ENCODE assay signal across 8 cellular contexts in genomic region chr2:63588385-63589147, GRCh38. TPM values are rescaled to one million over a fixed set of nuclear protein-coding genes. Genes with fewer than 3 reads are reported as not detected.
DNase-seq lines count a peak whose midpoint lies in the region; ATAC-seq, FAIRE-seq and TF ChIP-seq lines count a peak whose summit lies in the region.

MDH1 (plus strand) TSS chr2:63588963; CDS start chr2:63589044, 81 bp downstream.
WDPCP (minus strand) TSS chr2:63588477; CDS start chr2:63588271, 206 bp downstream.

- WGBS in H1 (ENCODE audit: extremely low coverage in 1 of 2, insufficient coverage in 1 of 2, insufficient read length in 1 of 2, insufficient replicate concordance in 2 of 2, low coverage in 1 of 2, low lambda C conversion rate in 2 of 2, missing lambda C conversion rate in 1 of 2), 2 experiments, result 2% methylated on average over 44 of the region's 44 CpGs; no CpG with 5 or more reads in 1 of the 2 experiments

- TF ChIP-seq CTCF in Caco-2 (IDR thresholded peaks at IDR 0.05; ENCODE audit: insufficient read depth in 1 of 2, low read depth in 1 of 2, low read length in 1 of 2, severe bottlenecking in 1 of 2, unreplicated experiment in 1 of 2), result no peak
- no peak for TF ChIP-seq CTCF in H1 (IDR thresholded peaks at IDR 0.05; ENCODE audit: control extremely low read depth in 1 of 3, insufficient read depth in 1 of 3, low read depth in 1 of 3, low read length in 3 of 3)

- CTCF ChIA-PET in Caco-2 (lab: Charles Lee), result interaction anchor here (0.7 kb wide), 1 partner anchor 30 kb away, joined by 3 read pairs; no protein-coding TSS in a partner anchor
- CTCF ChIA-PET in activated CD8-positive, alpha-beta memory T cell treated with anti-CD3 and anti-CD28 coated beads, Interleukin-2, amount 10 ng/mL, durations not matched to agents 7 days and 5 days (lab: Charles Lee), result interaction anchor here (0.8 to 1.2 kb wide), 4 partner anchors 8 to 272 kb away, joined by 3 read pairs; partner anchors contain the start of gene UGP2
- CTCF ChIA-PET in H1 (lab: Charles Lee; ENCODE audit: partially characterized antibody), result interaction anchor here (0.6 to 1.3 kb wide), 7 partner anchors 12 to 510 kb away, joined by 3 to 4 read pairs (median 3); no protein-coding TSS in a partner anchor

- H3K4me1 Mint-ChIP-seq in Caco-2 (ENCODE audit: low read depth, unreplicated experiment) (peaks cover 11% of the 10 kb centered on the region), memory B cell (peaks cover 15% of the 10 kb centered on the region)
- H3K4me1 Mint-ChIP-seq in activated CD8-positive, alpha-beta memory T cell treated with anti-CD3 and anti-CD28 coated beads, Interleukin-2, amount 10 ng/mL, durations not matched to agents 7 days and 5 days, result peaks cover 39% of the 10 kb centered on the region

- H3K36me3 Mint-ChIP-seq in Caco-2 (ENCODE audit: insufficient read depth, unreplicated experiment), result peaks cover 20% of the 10 kb centered on the region
- peaks cover 10% of the 10 kb centered on the region for H3K36me3 Mint-ChIP-seq in activated CD8-positive, alpha-beta memory T cell treated with anti-CD3 and anti-CD28 coated beads, Interleukin-2, amount 10 ng/mL, durations not matched to agents 7 days and 5 days
- H3K36me3 Mint-ChIP-seq in memory B cell, result peaks cover 2% of the 10 kb centered on the region

- FAIRE-seq in HTR-8/SVneo (lab: Jason Lieb, UNC) (peak; percentile 95), H1 (lab: Jason Lieb, UNC) (peak; percentile 98)

- peaks cover 3% of the 10 kb centered on the region for H3K23me2 ChIP-seq in H1 (ENCODE audit: low read depth, low read length)

- H3K79me1 ChIP-seq in H1 (ENCODE audit: low read depth, low read length), result peaks cover 4% of the 10 kb centered on the region; the same call in 1 of the 2 replicates

- H2BK5ac ChIP-seq in H1 (ENCODE audit: low read depth, low read length), result peak within 1 kb of the TSS; percentile 38; the same call in 1 of the 2 replicates

- no peak within 1 kb of the TSS for H2BK120ac ChIP-seq in H1 (replicated peaks; ENCODE audit: low read depth, low read length)

- peaks cover 0 to 4% of the 10 kb centered on the region in 2 experiments for H4K20me1 ChIP-seq in H1 (replicated peaks in 1 of 2; ENCODE audit: control insufficient read depth in 1 of 2, insufficient read depth in 2 of 2, low read length in 2 of 2)

- no peak within 1 kb of the TSS for H2BK20ac ChIP-seq in H1 (ENCODE audit: low read length)

- TF ChIP-seq RAD21 in H1 (IDR thresholded peaks at IDR 0.05 in 1 of 2, conservative IDR thresholded peaks at IDR 0.05 in 1 of 2; ENCODE audit: low read depth in 2 of 2, low read length in 2 of 2), result no peak; a peak in 1 of 4 replicates

- ATAC-seq in GM21381 (IDR thresholded peaks at IDR 0.05; ENCODE audit: unreplicated experiment) (peak; percentile 85), memory B cell (ENCODE audit: low read depth) (peak; percentile 79)
- ATAC-seq in activated CD8-positive, alpha-beta memory T cell treated with anti-CD3 and anti-CD28 coated beads, Interleukin-2, amount 10 ng/mL, durations not matched to agents 7 days and 5 days, result peak; percentile 90

- H4K8ac ChIP-seq in H1 (ENCODE audit: extremely low read depth, insufficient read depth, low read length), result peak within 1 kb of the TSS; percentile 85

- DNase-seq in Caco-2, result peak; percentile 96 to 99
- DNase-seq in HTR-8/SVneo (ENCODE audit: insufficient read length, low spot score), result peak; percentile 91
- peak; percentile 99 for DNase-seq in NOMO-1 treated with DMSO at 0.1 percent for 48 hours (lab: John Stamatoyannopoulos, UW; ENCODE audit: unreplicated experiment)
- peak; percentile 96 for DNase-seq in activated CD8-positive, alpha-beta memory T cell treated with anti-CD3 and anti-CD28 coated beads, Interleukin-2, amount 10 ng/mL, durations not matched to agents 7 days and 5 days
- DNase-seq in H1 (ENCODE audit: low read depth in 1 of 2, low spot score in 2 of 2), result peak; percentile 91 to 94
- DNase-seq in memory B cell (ENCODE audit: low spot score in 2 of 2), result peak; percentile 84 to 89
- DNase-seq in stimulated activated CD8-positive, alpha-beta memory T cell treated with anti-CD3 and anti-CD28 coated beads, Interleukin-12 subunit alpha, Interleukin-12 subunit beta, amount 100 ng/mL, for 1 hour (ENCODE audit: low read depth), result peak; percentile 87

- BruUV-seq in Caco-2 (replicated peaks; lab: Mats Ljungman, UMichigan), result no TSS peak

- no peaks in the 10 kb centered on the region for H3K9me3 Mint-ChIP-seq in Caco-2 (ENCODE audit: unreplicated experiment)
- H3K9me3 Mint-ChIP-seq in activated CD8-positive, alpha-beta memory T cell treated with anti-CD3 and anti-CD28 coated beads, Interleukin-2, amount 10 ng/mL, durations not matched to agents 7 days and 5 days (ENCODE audit: low read depth), result no peaks in the 10 kb centered on the region
- H3K9me3 Mint-ChIP-seq in memory B cell, result no peaks in the 10 kb centered on the region

- peak within 1 kb of the TSS; percentile 92 for H3K4me3 Mint-ChIP-seq in Caco-2 (ENCODE audit: unreplicated experiment)
- peak within 1 kb of the TSS; percentile 90 for H3K4me3 Mint-ChIP-seq in activated CD8-positive, alpha-beta memory T cell treated with anti-CD3 and anti-CD28 coated beads, Interleukin-2, amount 10 ng/mL, durations not matched to agents 7 days and 5 days
- H3K4me3 Mint-ChIP-seq in memory B cell, result peak within 1 kb of the TSS; percentile 93

- 0 out of 2 replicates have a peak within 1 kb of the TSS, but pooled peaks have one; percentile 20 for H2BK15ac ChIP-seq in H1 (ENCODE audit: low read length)

- H3K27me3 Mint-ChIP-seq in Caco-2 (ENCODE audit: insufficient read depth, unreplicated experiment), result no peaks in the 10 kb centered on the region
- no peaks in the 10 kb centered on the region for H3K27me3 Mint-ChIP-seq in activated CD8-positive, alpha-beta memory T cell treated with anti-CD3 and anti-CD28 coated beads, Interleukin-2, amount 10 ng/mL, durations not matched to agents 7 days and 5 days
- no peaks in the 10 kb centered on the region for H3K27me3 Mint-ChIP-seq in memory B cell

- no peaks in the 10 kb centered on the region for H3K36me3 ChIP-seq in Caco-2 (ENCODE audit: control insufficient read depth, insufficient read depth, low read length)
- H3K36me3 ChIP-seq in H1 (ENCODE audit: control insufficient read depth in 2 of 4, insufficient read depth in 4 of 4, low read length in 3 of 4), result peaks cover 0 to 20% (median 2%) of the 10 kb centered on the region in 4 experiments; a peak in 4 of 8 replicates

- peak within 1 kb of the TSS; percentile 91; the same call in 1 of the 2 replicates for H3K18ac ChIP-seq in H1 (ENCODE audit: extremely low read depth, low read length)

- H3K27ac ChIP-seq in H1 (ENCODE audit: low read depth, low read length), result peak within 1 kb of the TSS; percentile 80

- peak within 1 kb of the TSS; percentile 95 for H3K4me3 ChIP-seq in Caco-2 (ENCODE audit: low read depth, low read length)
- peak within 1 kb of the TSS; percentile 87 to 98 (median 94) for H3K4me3 ChIP-seq in H1 (ENCODE audit: extremely low read depth in 1 of 4, insufficient read depth in 2 of 4, low read depth in 3 of 4, low read length in 4 of 4)

- H3K56ac ChIP-seq in H1 (replicated peaks; ENCODE audit: insufficient read length, low read depth, low read length), result peak within 1 kb of the TSS; percentile 85

- POLR2A ChIA-PET in Caco-2 (lab: Charles Lee) (interaction anchor here (0.5 to 1.8 kb wide), 6 partner anchors 8 to 253 kb away, joined by 3 to 10 read pairs (median 4); partner anchors contain the start of gene UGP2), H1 (lab: Charles Lee; ENCODE audit: partially characterized antibody) (interaction anchor here (0.6 to 5.1 kb wide), 34 partner anchors 8 to 522 kb away, joined by 3 to 45 read pairs (median 4); partner anchors contain the start of gene UGP2)

- 0 out of 2 replicates have a peak within 1 kb of the TSS, but pooled peaks have one; percentile 6 for H2BK12ac ChIP-seq in H1 (ENCODE audit: low read depth, low read length)

- H3K9me3 ChIP-seq in Caco-2, result no peaks in the 10 kb centered on the region
- H3K9me3 ChIP-seq in H1 (ENCODE audit: insufficient read depth in 2 of 2, low read depth in 1 of 2, low read length in 1 of 2), result no peaks in the 10 kb centered on the region

- H3K27me3 ChIP-seq in Caco-2 (replicated peaks; ENCODE audit: control insufficient read depth, insufficient read depth, low read length) (no peaks in the 10 kb centered on the region), H1 (replicated peaks in 1 of 4; ENCODE audit: control insufficient read depth in 3 of 4, extremely low read depth in 1 of 4, insufficient read depth in 3 of 4, low read length in 3 of 4) (no peaks in the 10 kb centered on the region)

- H3K14ac ChIP-seq in H1 (ENCODE audit: insufficient read length), result no peak within 1 kb of the TSS

- peak within 1 kb of the TSS; percentile 69 for H4K5ac ChIP-seq in H1 (ENCODE audit: insufficient read length, low read depth, low read length)

- TF ChIP-seq POLR2A in H1 (IDR thresholded peaks at IDR 0.05; ENCODE audit: control extremely low read depth in 1 of 2, low read depth in 2 of 2, low read length in 2 of 2), result peak; percentile 75 to 82

- H3K79me2 ChIP-seq in H1 (ENCODE audit: control insufficient read depth in 1 of 2, insufficient read depth in 2 of 2, low read length in 2 of 2), result peaks cover 5 to 92% of the 10 kb centered on the region in 2 experiments; a peak in 3 of 4 replicates

- 0 out of 3 replicates have a peak, but pooled peaks of 1 of the 2 experiments have one; percentile 41 for TF ChIP-seq EP300 in H1 (IDR thresholded peaks at IDR 0.05; ENCODE audit: borderline replicate concordance in 1 of 2, low read depth in 2 of 2, low read length in 2 of 2)

- peak within 1 kb of the TSS; percentile 96 for H3K27ac Mint-ChIP-seq in Caco-2 (ENCODE audit: unreplicated experiment)
- H3K27ac Mint-ChIP-seq in activated CD8-positive, alpha-beta memory T cell treated with anti-CD3 and anti-CD28 coated beads, Interleukin-2, amount 10 ng/mL, durations not matched to agents 7 days and 5 days, result peak within 1 kb of the TSS; percentile 94
- peak within 1 kb of the TSS; percentile 96 for H3K27ac Mint-ChIP-seq in memory B cell

- peak within 1 kb of the TSS; percentile 86 to 90 (median 88) for H3K9ac ChIP-seq in H1 (replicated peaks in 1 of 4; ENCODE audit: extremely low read depth in 1 of 4, low read depth in 3 of 4, low read length in 3 of 4)

- no peak within 1 kb of the TSS for H3K4ac ChIP-seq in H1 (replicated peaks; ENCODE audit: insufficient read length, low read depth, low read length)

- H3K4me1 ChIP-seq in Caco-2, result 0 out of 2 replicates have a peak, but pooled peaks cover 7% of the 10 kb centered on the region
- peaks cover 2 to 6% (median 4%) of the 10 kb centered on the region in 4 experiments; a peak in 5 of 7 replicates for H3K4me1 ChIP-seq in H1 (replicated peaks in 1 of 4; ENCODE audit: control insufficient read depth in 3 of 4, insufficient read depth in 4 of 4, low read length in 3 of 4)

- H2AK5ac ChIP-seq in H1 (ENCODE audit: low read depth, low read length), result no peak within 1 kb of the TSS

- H3K4me2 ChIP-seq in H1 (ENCODE audit: insufficient read depth in 1 of 2, low read depth in 2 of 2, low read length in 2 of 2), result peak within 1 kb of the TSS; percentile 75 to 82

- H3K23ac ChIP-seq in H1 (ENCODE audit: insufficient read length), result no peak within 1 kb of the TSS

- intact Hi-C loops in Caco-2 (cut with micrococcal nuclease; ENCODE audit: unreplicated experiment), result loop anchor here (1.0 to 2.0 kb wide), 3 partner anchors 26 to 272 kb away; partner anchors contain the start of gene UGP2

- H2AFZ ChIP-seq in H1 (ENCODE audit: low read length), result peak within 1 kb of the TSS; percentile 91

- H4K91ac ChIP-seq in H1 (replicated peaks; ENCODE audit: insufficient read length, low read length), result no peak within 1 kb of the TSS

RNA-seq across cellular contexts. Expression of gene MDH1, which starts in this region (rescaled TPM):
- total RNA-seq in Caco-2 (2022), result 159 and 181 TPM in 2 replicates
- total RNA-seq in activated CD8-positive, alpha-beta memory T cell treated with anti-CD3 and anti-CD28 coated beads, Interleukin-2, amount 10 ng/mL, durations not matched to agents 7 days and 5 days, result 100 to 1,000 TPM; 169 to 209 TPM
- 335 and 353 TPM in 2 replicates for total RNA-seq in H1 (2021; fragmentation: NEBNext Ultra II Directional; extraction: Animal tissue kit (Norgen Biotek cat#: 25700))
- polyA plus RNA-seq in H1 (2011; rRNA removed), result 201 and 376 TPM in 2 replicates
- 377 TPM for polyA plus RNA-seq in H1 (2011; cell fraction: cytosol; rRNA removed)
- polyA plus RNA-seq in H1 (2011; cell fraction: nucleus; rRNA removed), result 175 TPM
- polyA plus RNA-seq in H1 (2012, experiment 1 of 2), result 321 to 344 TPM (median 332 TPM) in 4 replicates
- polyA plus RNA-seq in H1 (2012, experiment 2 of 2), result 86.2 TPM
- polyA plus RNA-seq in H1 (2013, experiment 1 of 2), result 252 TPM
- polyA plus RNA-seq in H1 (2013, experiment 2 of 2), result 229 TPM
- polyA minus RNA-seq in H1 (2011; rRNA and poly(A)+ RNA removed), result 252 and 357 TPM in 2 replicates
- 89.6 TPM for polyA minus RNA-seq in H1 (2011; cell fraction: cytosol; rRNA and poly(A)+ RNA removed)
- 147 TPM for polyA minus RNA-seq in H1 (2011; cell fraction: nucleus; rRNA and poly(A)+ RNA removed)

RNA-seq across cellular contexts. Expression of gene WDPCP, which starts in this region (rescaled TPM):
- total RNA-seq in Caco-2 (2022), result 14.1 and 16.2 TPM in 2 replicates
- 1 to 10 TPM; 7.3 to 7.6 TPM for total RNA-seq in activated CD8-positive, alpha-beta memory T cell treated with anti-CD3 and anti-CD28 coated beads, Interleukin-2, amount 10 ng/mL, durations not matched to agents 7 days and 5 days
- total RNA-seq in H1 (2021; fragmentation: NEBNext Ultra II Directional; extraction: Animal tissue kit (Norgen Biotek cat#: 25700)), result 23.0 and 25.8 TPM in 2 replicates
- 7.3 and 9.3 TPM in 2 replicates for polyA plus RNA-seq in H1 (2011; rRNA removed)
- 9.3 TPM for polyA plus RNA-seq in H1 (2011; cell fraction: cytosol; rRNA removed)
- 20.6 TPM for polyA plus RNA-seq in H1 (2011; cell fraction: nucleus; rRNA removed)
- 9.2 to 13.2 TPM (median 10.4 TPM) in 4 replicates for polyA plus RNA-seq in H1 (2012, experiment 1 of 2)
- polyA plus RNA-seq in H1 (2012, experiment 2 of 2), result 0.94 TPM
- 4.5 TPM for polyA plus RNA-seq in H1 (2013, experiment 1 of 2)
- 3.8 TPM for polyA plus RNA-seq in H1 (2013, experiment 2 of 2)
- 69.6 and 114 TPM in 2 replicates for polyA minus RNA-seq in H1 (2011; rRNA and poly(A)+ RNA removed)
- 24.2 TPM for polyA minus RNA-seq in H1 (2011; cell fraction: cytosol; rRNA and poly(A)+ RNA removed)
- 257 TPM for polyA minus RNA-seq in H1 (2011; cell fraction: nucleus; rRNA and poly(A)+ RNA removed)

Comparison
In these comparisons a context has a peak if more than half of its experiments do, and no peak if none do; other contexts are left out.
1. Peak in every context shown above with its lines: DNase-seq, ATAC-seq, H3K4me3 ChIP-seq and H3K27ac ChIP-seq.